ENCODE assay signal across 23 cellular contexts in the genomic region with DNA sequence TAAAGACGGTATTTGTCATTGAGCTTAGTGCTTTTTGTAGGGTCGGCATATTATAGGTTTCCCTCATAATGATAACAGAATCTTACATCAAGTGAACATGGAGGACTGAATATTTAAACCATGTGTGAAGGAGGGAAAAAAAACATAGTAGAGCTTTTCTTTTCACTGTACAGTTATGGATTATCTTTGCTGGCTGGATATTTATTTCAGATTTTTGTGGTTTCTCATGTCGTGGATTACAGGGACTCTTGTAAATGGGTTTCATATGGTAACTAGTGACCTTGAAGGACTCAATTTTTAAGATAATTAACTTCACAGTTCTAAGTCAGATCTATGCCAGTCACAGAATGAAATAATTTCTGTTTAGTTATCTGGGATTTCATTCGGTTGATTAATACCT.
"Had no signal": no experiment of that assay in that cellular context is flagged by ENCODE, and none has a peak within 500 bp of the region (broad histone marks: within the 10 kb centered on the region; RNA-seq: fewer than 3 reads in every experiment).

No MANE protein-coding gene starts in this region.

- H3K4me1 ChIP-seq: breast epithelium, SJSA1 had no signal

- H3K27me3 Mint-ChIP-seq: activated CD4-positive, alpha-beta memory T cell treated with anti-CD3 and anti-CD28 coated beads, Interleukin-2, amount 10 ng/mL, durations not matched to agents 7 days and 5 days; activated naive CD8-positive, alpha-beta T cell; activated T-helper 17 cell treated with anti-CD3 and anti-CD28 coated beads, Interleukin-2, amount 50 U/mL, for 72 hours had no signal

- H3K27ac Mint-ChIP-seq: activated CD4-positive, alpha-beta memory T cell treated with anti-CD3 and anti-CD28 coated beads, Interleukin-2, amount 10 ng/mL, durations not matched to agents 7 days and 5 days; activated CD4-positive, alpha-beta T cell treated with anti-CD3 and anti-CD28 coated beads, Interleukin-2, amount 10 ng/mL, durations not matched to agents 7 days and 5 days; activated naive CD4-positive, alpha-beta T cell treated with anti-CD3 and anti-CD28 coated beads for 36 hours; activated naive CD8-positive, alpha-beta T cell; activated T-helper 17 cell treated with anti-CD3 and anti-CD28 coated beads, Interleukin-2, amount 50 U/mL, for 72 hours had no signal

- H3K27ac ChIP-seq: breast epithelium, SJSA1, VCaP had no signal

- H3K9me3 ChIP-seq: breast epithelium, SJSA1 had no signal

- H3K4me3 Mint-ChIP-seq: activated CD4-positive, alpha-beta memory T cell treated with anti-CD3 and anti-CD28 coated beads, Interleukin-2, amount 10 ng/mL, durations not matched to agents 7 days and 5 days; activated CD4-positive, alpha-beta T cell treated with anti-CD3 and anti-CD28 coated beads, Interleukin-2, amount 10 ng/mL, durations not matched to agents 7 days and 5 days; activated naive CD4-positive, alpha-beta T cell treated with anti-CD3 and anti-CD28 coated beads for 36 hours; activated naive CD8-positive, alpha-beta T cell; activated T-helper 17 cell treated with anti-CD3 and anti-CD28 coated beads, Interleukin-2, amount 50 U/mL, for 72 hours had no signal

- H3K36me3 ChIP-seq: breast epithelium, SJSA1 had no signal

- ATAC-seq: activated T-helper 17 cell treated with anti-CD3 and anti-CD28 coated beads, Interleukin-2, amount 50 U/mL, for 72 hours had no signal

- DNase-seq: activated CD4-positive, alpha-beta memory T cell treated with anti-CD3 and anti-CD28 coated beads, Interleukin-2, amount 10 ng/mL, durations not matched to agents 7 days and 5 days; activated CD4-positive, alpha-beta T cell treated with anti-CD3 and anti-CD28 coated beads, Interleukin-2, amount 10 ng/mL, durations not matched to agents 7 days and 5 days; activated CD4-positive, CD25-positive, alpha-beta regulatory T cell; activated gamma-delta T cell; activated naive CD4-positive, alpha-beta T cell treated with anti-CD3 and anti-CD28 coated beads for 36 hours; activated T-cell treated with anti-CD3 and anti-CD28 coated beads for 4 hours; activated T-cell treated with anti-CD3 and anti-CD28 coated beads, Interleukin-2, amount 50 U/mL, for 48 hours; anterior cingulate cortex; caudate nucleus; Kasumi-1; NCI-H1105 treated with DMSO at 0.1 percent for 48 hours; NCI-H1436 treated with DMSO at 0.1 percent for 48 hours; NCI-H187; NCI-H2081; NCI-H510A treated with DMSO at 0.1 percent for 48 hours; NCI-H69; SHP77; T-helper 1 cell had no signal

- H3K4me3 ChIP-seq: breast epithelium, SJSA1 had no signal

- H3K9me3 Mint-ChIP-seq: activated CD4-positive, alpha-beta memory T cell treated with anti-CD3 and anti-CD28 coated beads, Interleukin-2, amount 10 ng/mL, durations not matched to agents 7 days and 5 days; activated naive CD4-positive, alpha-beta T cell treated with anti-CD3 and anti-CD28 coated beads for 36 hours; activated T-helper 17 cell treated with anti-CD3 and anti-CD28 coated beads, Interleukin-2, amount 50 U/mL, for 72 hours had no signal

- H3K27me3 ChIP-seq: breast epithelium, SJSA1 had no signal

- H3K4me1 Mint-ChIP-seq: activated CD4-positive, alpha-beta memory T cell treated with anti-CD3 and anti-CD28 coated beads, Interleukin-2, amount 10 ng/mL, durations not matched to agents 7 days and 5 days; activated CD4-positive, alpha-beta T cell treated with anti-CD3 and anti-CD28 coated beads, Interleukin-2, amount 10 ng/mL, durations not matched to agents 7 days and 5 days; activated T-helper 17 cell treated with anti-CD3 and anti-CD28 coated beads, Interleukin-2, amount 50 U/mL, for 72 hours had no signal
